22 cellular contexts compared by ENCODE assay signal in genomic region chr2:235031686-235032373, GRCh38.
"Had no signal": no experiment of that assay in that cellular context is flagged by ENCODE, and none has a peak within 500 bp of the region (broad histone marks: within the 10 kb centered on the region; RNA-seq: fewer than 3 reads in every experiment).

No MANE protein-coding gene starts in this region.

- H3K36me3 ChIP-seq: adrenal gland, ascending aorta, thoracic aorta had no signal

- H3K27ac Mint-ChIP-seq: activated naive CD8-positive, alpha-beta T cell; activated T-helper 2 cell treated with anti-CD3 and anti-CD28 coated beads, Interferon-gamma antibody, Interleukin-2, Interleukin-4, amounts not matched to agents 10 μg/mL and 5 μg/mL and 100 μg/mL, durations not matched to agents 14 hours and 24 hours and 36 hours; endodermal cell; immature natural killer cell; naive thymus-derived CD4-positive, alpha-beta T cell; stimulated activated effector memory CD8-positive, alpha-beta T cell treated with anti-CD3 and anti-CD28 coated beads, Interleukin-12 subunit alpha, Interleukin-12 subunit beta, amount 100 ng/mL, for 72 hours had no signal

- H3K9me3 Mint-ChIP-seq: activated T-cell treated with anti-CD3 and anti-CD28 coated beads, Interleukin-2, amount 50 U/mL, for 4 hours; activated T-helper 2 cell treated with anti-CD3 and anti-CD28 coated beads, Interferon-gamma antibody, Interleukin-2, Interleukin-4, amounts not matched to agents 10 μg/mL and 5 μg/mL and 100 μg/mL, durations not matched to agents 14 hours and 24 hours and 36 hours; endodermal cell; immature natural killer cell; naive thymus-derived CD4-positive, alpha-beta T cell; stimulated activated effector memory CD8-positive, alpha-beta T cell treated with anti-CD3 and anti-CD28 coated beads, Interleukin-12 subunit alpha, Interleukin-12 subunit beta, amount 100 ng/mL, for 72 hours had no signal

- H3K27me3 ChIP-seq: adrenal gland, ascending aorta, left lung, pancreas, upper lobe of left lung had no signal

- H3K4me3 Mint-ChIP-seq: activated naive CD8-positive, alpha-beta T cell; activated T-cell treated with anti-CD3 and anti-CD28 coated beads, Interleukin-2, amount 50 U/mL, for 4 hours; endodermal cell; immature natural killer cell; naive thymus-derived CD4-positive, alpha-beta T cell; stimulated activated effector memory CD8-positive, alpha-beta T cell treated with anti-CD3 and anti-CD28 coated beads, Interleukin-12 subunit alpha, Interleukin-12 subunit beta, amount 100 ng/mL, for 72 hours had no signal

- H3K27ac ChIP-seq: adrenal gland, ascending aorta, epithelial cell of prostate, left lung, pancreas, thoracic aorta, upper lobe of left lung had no signal

- H3K4me1 Mint-ChIP-seq: endodermal cell; immature natural killer cell; naive thymus-derived CD4-positive, alpha-beta T cell; stimulated activated effector memory CD8-positive, alpha-beta T cell treated with anti-CD3 and anti-CD28 coated beads, Interleukin-12 subunit alpha, Interleukin-12 subunit beta, amount 100 ng/mL, for 72 hours had no signal

- H3K9me3 ChIP-seq: adrenal gland, ascending aorta, left lung, pancreas, thoracic aorta, upper lobe of left lung had no signal

- DNase-seq: activated CD8-positive, alpha-beta memory T cell treated with anti-CD3 and anti-CD28 coated beads for 24 hours; activated CD8-positive, alpha-beta memory T cell treated with anti-CD3 and anti-CD28 coated beads, Interleukin-2, amount 50 U/mL, for 48 hours; activated naive CD4-positive, alpha-beta T cell; activated T-cell treated with anti-CD3 and anti-CD28 coated beads, Interleukin-2, amount 50 U/mL, for 4 hours; adrenal gland; cortex of kidney; endodermal cell; immature natural killer cell; naive thymus-derived CD4-positive, alpha-beta T cell; small intestine; stimulated activated CD4-positive, alpha-beta T cell treated with anti-CD3 and anti-CD28 coated beads, Interleukin-2, amount 100 ng/mL, for 24 hours; T-helper 1 cell had no signal

- H3K36me3 Mint-ChIP-seq: activated naive CD8-positive, alpha-beta T cell; immature natural killer cell; naive thymus-derived CD4-positive, alpha-beta T cell; stimulated activated effector memory CD8-positive, alpha-beta T cell treated with anti-CD3 and anti-CD28 coated beads, Interleukin-12 subunit alpha, Interleukin-12 subunit beta, amount 100 ng/mL, for 72 hours had no signal

- H3K4me3 ChIP-seq: adrenal gland, ascending aorta, left lung, lung, pancreas, thoracic aorta, upper lobe of left lung had no signal
